In the genomic region with DNA sequence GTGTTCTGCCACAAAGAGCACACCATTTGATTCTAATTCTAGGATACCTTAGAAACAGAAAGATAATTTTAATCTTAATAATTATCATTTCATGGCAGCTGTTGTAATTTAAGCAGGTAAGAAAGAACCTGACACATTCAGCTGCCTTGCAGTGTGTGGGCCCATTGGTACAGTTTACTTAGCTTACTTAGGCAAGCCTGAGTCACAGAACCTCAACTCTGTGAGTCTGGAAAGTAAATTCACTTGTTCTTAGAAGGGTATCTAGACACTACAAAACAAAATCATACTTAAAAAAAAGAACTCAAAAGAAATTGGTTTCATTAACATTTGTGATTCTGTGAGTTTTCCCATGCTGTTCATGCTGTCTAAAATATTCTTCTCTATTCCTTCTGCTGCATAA, we compare ENCODE assay signal across 20 cellular contexts.
A peak's percentile ranks its signal among the peaks of the same experiment; 100 is the strongest.
DNase-seq lines count a peak whose midpoint lies in the region; ATAC-seq, FAIRE-seq and TF ChIP-seq lines count a peak whose summit lies in the region.
"Had no signal": no experiment of that assay in that cellular context is flagged by ENCODE, and none has a peak within 500 bp of the region (broad histone marks: within the 10 kb centered on the region; RNA-seq: fewer than 3 reads in every experiment).

No MANE protein-coding gene starts in this region.

- H2AFZ ChIP-seq in DND-41 (ENCODE audit: low read depth, low read length) (peak overlapping the region; percentile 31; the same call in 1 of the 2 replicates), PC-3 (ENCODE audit: low read length) (no peak overlapping the region), HepG2 (ENCODE audit: low read length) (no peak overlapping the region)

- H3K4me3 ChIP-seq in DND-41 (ENCODE audit: low read depth in 1 of 2, low read length in 2 of 2), result no peak overlapping the region
- H3K4me3 ChIP-seq in PC-3 (ENCODE audit: low read length), result no peak overlapping the region
- no peak overlapping the region for H3K4me3 ChIP-seq in HepG2 (replicated peaks in 1 of 3; ENCODE audit: insufficient read depth in 1 of 3, low read depth in 2 of 3, low read length in 3 of 3)
- H3K4me3 ChIP-seq: GM12878, HAP-1 had no signal

- no peak for TF ChIP-seq RAD21 in HepG2 (CRISPR knock-in tag; IDR thresholded peaks at IDR 0.05)

- in situ Hi-C loops in HepG2 (cut with HindIII; ENCODE audit: extremely low pct_ligation_motif_present, low pct_unique_long_range_greater_than_20kb), result no loop called here

- no peaks in the 10 kb centered on the region for H4K20me1 ChIP-seq in DND-41 (ENCODE audit: insufficient read depth, low read length)
- H4K20me1 ChIP-seq in PC-3 (ENCODE audit: low read length), result no peaks in the 10 kb centered on the region
- H4K20me1 ChIP-seq in HepG2 (ENCODE audit: insufficient read depth, low read length), result no peaks in the 10 kb centered on the region

- H3K27me3 ChIP-seq in DND-41 (ENCODE audit: insufficient read depth, low read length, poor library complexity) (no peaks in the 10 kb centered on the region), PC-3 (ENCODE audit: low read length) (no peaks in the 10 kb centered on the region), foreskin keratinocyte (no peaks in the 10 kb centered on the region), HepG2 (ENCODE audit: control insufficient read depth in 1 of 2, insufficient read depth in 2 of 2, low read length in 2 of 2) (no peaks in the 10 kb centered on the region)

- TF ChIP-seq POLR2A in GM12892 (IDR thresholded peaks at IDR 0.05; ENCODE audit: low read depth, low read length) (no peak), HepG2 (IDR thresholded peaks at IDR 0.05; ENCODE audit: insufficient read depth in 1 of 2, low read depth in 2 of 2, low read length in 2 of 2) (no peak)

- FAIRE-seq in GM12892 (lab: Jason Lieb, UNC) (no peak), HepG2 (lab: Jason Lieb, UNC) (no peak)
- FAIRE-seq: A204.1, D721Med, GM12878, GM19239, H1 had no signal

- H3K36me3 ChIP-seq in DND-41 (ENCODE audit: insufficient read depth, low read length), result no peaks in the 10 kb centered on the region
- no peaks in the 10 kb centered on the region for H3K36me3 ChIP-seq in PC-3 (ENCODE audit: low read depth, low read length)
- H3K36me3 ChIP-seq in HepG2 (replicated peaks in 1 of 2; ENCODE audit: control insufficient read depth in 1 of 2, insufficient read depth in 2 of 2, low read length in 2 of 2), result no peaks in the 10 kb centered on the region
- H3K36me3 ChIP-seq: HAP-1 had no signal

- H3K9me2 ChIP-seq in PC-3 (replicated peaks; ENCODE audit: low read length), result no peaks in the 10 kb centered on the region

- TF ChIP-seq EP300 in HepG2 (IDR thresholded peaks at IDR 0.05; ENCODE audit: low read depth in 2 of 2, low read length in 2 of 2) (no peak), HepG2 (CRISPR knock-in tag; IDR thresholded peaks at IDR 0.05; ENCODE audit: borderline replicate concordance) (no peak)

- DNase-seq in DND-41, result no peak
- DNase-seq in PC-3, result peak; percentile 46
- DNase-seq in foreskin keratinocyte, result no peak
- DNase-seq in GM12892 (ENCODE audit: insufficient read length), result no peak
- DNase-seq in HepG2 (ENCODE audit: low spot score), result no peak
- DNase-seq in left colon, result no peak
- no peak for DNase-seq in NOMO-1 treated with DMSO at 0.1 percent for 48 hours (lab: John Stamatoyannopoulos, UW; ENCODE audit: unreplicated experiment)
- DNase-seq: ACHN; Caco-2; CD4-positive, alpha-beta T cell; DMS79 treated with DMSO at 0.1 percent for 48 hours; EL had no signal

- H3K9ac ChIP-seq in DND-41 (ENCODE audit: low read depth, low read length) (no peak overlapping the region), PC-3 (ENCODE audit: low read length) (no peak overlapping the region), HepG2 (ENCODE audit: insufficient read depth, low read depth, low read length) (no peak overlapping the region)
- H3K9ac ChIP-seq: KMS-11 had no signal

- CTCF ChIA-PET in PC-3 (lab: Charles Lee), result no interaction called here
- CTCF ChIA-PET in HepG2 (lab: Yijun Ruan, JAX; ENCODE audit: low intra/inter-chr PET ratio, low total read pairs), result no interaction called here

- H3K4me1 ChIP-seq in DND-41 (ENCODE audit: insufficient read depth, low read length) (peaks cover 8% of the 10 kb centered on the region), PC-3 (ENCODE audit: insufficient read depth, low read length) (peaks cover 37% of the 10 kb centered on the region), foreskin keratinocyte (no peaks in the 10 kb centered on the region), HepG2 (ENCODE audit: insufficient read depth, low read length) (no peaks in the 10 kb centered on the region)
- H3K4me1 ChIP-seq: Caco-2, HAP-1 had no signal

- TF ChIP-seq CTCF in DND-41 (IDR thresholded peaks at IDR 0.05; ENCODE audit: borderline replicate concordance, extremely low read depth, low read length, poor library complexity, severe bottlenecking), result no peak
- TF ChIP-seq CTCF in PC-3 (conservative IDR thresholded peaks at IDR 0.05; ENCODE audit: low read depth, low read length), result no peak
- no peak for TF ChIP-seq CTCF in foreskin keratinocyte (conservative IDR thresholded peaks at IDR 0.05)
- no peak for TF ChIP-seq CTCF in HepG2 (CRISPR knock-in tag; IDR thresholded peaks at IDR 0.05)

- no TSS peak for BruUV-seq in PC-3 (replicated peaks; lab: Mats Ljungman, UMichigan)
- no TSS peak for BruUV-seq in HepG2 (replicated peaks; lab: Mats Ljungman, UMichigan)

- ATAC-seq in DND-41 (ENCODE audit: insufficient read depth, low read depth), result no peak
- peak; percentile 38 for ATAC-seq in PC-3
- peak; percentile 32 for ATAC-seq in foreskin keratinocyte
- ATAC-seq in HepG2, result no peak
- ATAC-seq in left colon, result no peak
- ATAC-seq: GM12878 had no signal

- H3K9me3 ChIP-seq in DND-41 (ENCODE audit: insufficient read depth, low read length, severe bottlenecking) (peaks cover 2% of the 10 kb centered on the region), PC-3 (ENCODE audit: low read length) (no peaks in the 10 kb centered on the region), HepG2 (ENCODE audit: low read length) (no peaks in the 10 kb centered on the region)
- H3K9me3 ChIP-seq: Caco-2, HAP-1 had no signal

- no peak overlapping the region for H3K4me2 ChIP-seq in DND-41 (ENCODE audit: insufficient read depth, low read length)
- peak overlapping the region; percentile 30 for H3K4me2 ChIP-seq in PC-3 (ENCODE audit: low read length)
- no peak overlapping the region for H3K4me2 ChIP-seq in HepG2 (ENCODE audit: low read depth, low read length)
- H3K4me2 ChIP-seq: KMS-11 had no signal

- H3K79me2 ChIP-seq in DND-41 (ENCODE audit: insufficient read depth, low read length) (no peaks in the 10 kb centered on the region), PC-3 (ENCODE audit: low read length) (no peaks in the 10 kb centered on the region), HepG2 (ENCODE audit: insufficient read depth, low read length) (no peaks in the 10 kb centered on the region)

- H3F3A ChIP-seq in PC-3 (ENCODE audit: low read length, unreplicated experiment), result peaks cover 11% of the 10 kb centered on the region

- POLR2A ChIA-PET in PC-3 (lab: Charles Lee; ENCODE audit: unreplicated experiment), result no interaction called here
- POLR2A ChIA-PET in HepG2 (lab: Yijun Ruan, JAX), result no interaction called here

- intact Hi-C loops in PC-3 (cut with micrococcal nuclease), result no loop called here
- intact Hi-C loops in HepG2 (cut with micrococcal nuclease; ENCODE audit: unreplicated experiment), result no loop called here
- intact Hi-C loops in left colon (cut with DNase I, micrococcal nuclease), result no loop called here

- no peak overlapping the region for H3K27ac ChIP-seq in DND-41 (ENCODE audit: low read length)
- H3K27ac ChIP-seq in PC-3 (ENCODE audit: low read length), result peak overlapping the region; percentile 15
- no peak overlapping the region for H3K27ac ChIP-seq in foreskin keratinocyte
- no peak overlapping the region for H3K27ac ChIP-seq in HepG2 (ENCODE audit: extremely low read length, insufficient read depth, low read length)
- H3K27ac ChIP-seq: C4-2B, KMS-11 had no signal

TF ChIP-seq in HepG2, 621 proteins besides CTCF, POLR2A, EP300 and RAD21:
- TF ChIP-seq, protein P1, sequence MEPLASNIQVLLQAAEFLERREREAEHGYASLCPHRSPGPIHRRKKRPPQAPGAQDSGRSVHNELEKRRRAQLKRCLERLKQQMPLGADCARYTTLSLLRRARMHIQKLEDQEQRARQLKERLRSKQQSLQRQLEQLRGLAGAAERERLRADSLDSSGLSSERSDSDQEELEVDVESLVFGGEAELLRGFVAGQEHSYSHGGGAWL (CRISPR knock-in tag; IDR thresholded peaks at IDR 0.05), result no peak
- no peak for TF ChIP-seq ZNF10 (CRISPR knock-in tag; IDR thresholded peaks at IDR 0.05; ENCODE audit: borderline replicate concordance, low read depth)
- no peak for TF ChIP-seq NKX3-1 (CRISPR knock-in tag; IDR thresholded peaks at IDR 0.05)
- TF ChIP-seq ZNF614 (CRISPR knock-in tag; IDR thresholded peaks at IDR 0.05; ENCODE audit: borderline replicate concordance), result no peak
- no peak for TF ChIP-seq ZNF556 (CRISPR knock-in tag; IDR thresholded peaks at IDR 0.05; ENCODE audit: borderline replicate concordance)
- TF ChIP-seq, protein P2, sequence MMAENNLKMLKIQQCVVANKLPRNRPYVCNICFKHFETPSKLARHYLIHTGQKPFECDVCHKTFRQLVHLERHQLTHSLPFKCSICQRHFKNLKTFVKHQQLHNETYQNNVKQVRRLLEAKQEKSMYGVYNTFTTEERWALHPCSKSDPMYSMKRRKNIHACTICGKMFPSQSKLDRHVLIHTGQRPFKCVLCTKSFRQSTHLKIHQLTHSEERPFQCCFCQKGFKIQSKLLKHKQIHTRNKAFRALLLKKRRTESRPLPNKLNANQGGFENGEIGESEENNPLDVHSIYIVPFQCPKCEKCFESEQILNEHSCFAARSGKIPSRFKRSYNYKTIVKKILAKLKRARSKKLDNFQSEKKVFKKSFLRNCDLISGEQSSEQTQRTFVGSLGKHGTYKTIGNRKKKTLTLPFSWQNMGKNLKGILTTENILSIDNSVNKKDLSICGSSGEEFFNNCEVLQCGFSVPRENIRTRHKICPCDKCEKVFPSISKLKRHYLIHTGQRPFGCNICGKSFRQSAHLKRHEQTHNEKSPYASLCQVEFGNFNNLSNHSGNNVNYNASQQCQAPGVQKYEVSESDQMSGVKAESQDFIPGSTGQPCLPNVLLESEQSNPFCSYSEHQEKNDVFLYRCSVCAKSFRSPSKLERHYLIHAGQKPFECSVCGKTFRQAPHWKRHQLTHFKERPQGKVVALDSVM (CRISPR knock-in tag; IDR thresholded peaks at IDR 0.05), result no peak
- no peak for TF ChIP-seq KDM5A (IDR thresholded peaks at IDR 0.05; ENCODE audit: borderline replicate concordance, low read length)
- no peak for TF ChIP-seq ZNF607 (CRISPR knock-in tag; IDR thresholded peaks at IDR 0.05; ENCODE audit: borderline replicate concordance)

Comparison
In these comparisons a context has a peak if more than half of its experiments do, and no peak if none do; other contexts are left out.
1. ATAC-seq: peak in PC-3 (single experiment) and foreskin keratinocyte (single experiment); none in DND-41 (single experiment), HepG2 (single experiment) and left colon (single experiment).